In genomic region chr3:7423995-7424394, GRCh38 we compare ENCODE assay signal across 15 cellular contexts.
DNase-seq lines count a peak whose midpoint lies in the region; TF ChIP-seq lines count a peak whose summit lies in the region.
"Had no signal": no experiment of that assay in that cellular context is flagged by ENCODE, and none has a peak within 500 bp of the region (broad histone marks: within the 10 kb centered on the region; RNA-seq: fewer than 3 reads in every experiment).

No MANE protein-coding gene starts in this region.

- H3K4me1 ChIP-seq in endodermal cell (ENCODE audit: control insufficient read depth, insufficient read depth, low read length), result peaks cover 2% of the 10 kb centered on the region
- H3K4me1 ChIP-seq in neural progenitor cell, result peaks cover 10% of the 10 kb centered on the region
- no peaks in the 10 kb centered on the region for H3K4me1 ChIP-seq in mammary epithelial cell (ENCODE audit: insufficient read depth, low read length)
- H3K4me1 ChIP-seq: BLaER1 had no signal

- no peaks in the 10 kb centered on the region for H3K79me2 ChIP-seq in neural progenitor cell (ENCODE audit: low read depth)
- no peaks in the 10 kb centered on the region for H3K79me2 ChIP-seq in mammary epithelial cell (ENCODE audit: insufficient read depth, low read length)

- H3K9ac ChIP-seq in endodermal cell (ENCODE audit: extremely low read depth, low read length, poor library complexity, severe bottlenecking) (no peak overlapping the region), neural progenitor cell (no peak overlapping the region), mammary epithelial cell (ENCODE audit: insufficient read depth, low read length) (no peak overlapping the region)
- H3K9ac ChIP-seq: BLaER1 had no signal

- H4K20me1 ChIP-seq in neural progenitor cell (ENCODE audit: low read depth), result no peaks in the 10 kb centered on the region
- H4K20me1 ChIP-seq in mammary epithelial cell (ENCODE audit: insufficient read depth, low read length), result no peaks in the 10 kb centered on the region
- H4K20me1 ChIP-seq: BLaER1 had no signal

- H3K9me3 Mint-ChIP-seq in endodermal cell, result no peaks in the 10 kb centered on the region
- no peaks in the 10 kb centered on the region for H3K9me3 Mint-ChIP-seq in neural progenitor cell

- no peak overlapping the region for H3K4me2 ChIP-seq in neural progenitor cell
- no peak overlapping the region for H3K4me2 ChIP-seq in mammary epithelial cell (ENCODE audit: insufficient read depth, low read depth, low read length)
- H3K4me2 ChIP-seq: BLaER1 had no signal

- intact Hi-C loops in mammary epithelial cell (cut with micrococcal nuclease), result no loop called here

- H3F3A ChIP-seq in neural progenitor cell (ENCODE audit: low read depth), result no peaks in the 10 kb centered on the region

- in situ Hi-C loops in mammary epithelial cell (cut with MboI; ENCODE audit: low sequenced_read_pairs in 2 of 2), result no loop called here

- CTCF ChIA-PET in mammary epithelial cell (lab: Charles Lee; ENCODE audit: low non-redundant PET), result no interaction called here

- H3K36me3 Mint-ChIP-seq in endodermal cell (ENCODE audit: low read depth) (no peaks in the 10 kb centered on the region), neural progenitor cell (no peaks in the 10 kb centered on the region)
- H3K36me3 Mint-ChIP-seq: CD14-positive monocyte; CD4-positive, alpha-beta memory T cell had no signal

- H3K27ac ChIP-seq in endodermal cell (ENCODE audit: low read depth, low read length), result no peak overlapping the region
- H3K27ac ChIP-seq in neural progenitor cell, result no peak overlapping the region
- no peak overlapping the region for H3K27ac ChIP-seq in mammary epithelial cell (ENCODE audit: insufficient read depth, low read depth, low read length)
- H3K27ac ChIP-seq: BLaER1 had no signal

- H3K4me3 ChIP-seq in H7 (ENCODE audit: insufficient read depth, low read depth, low read length), result no peak overlapping the region
- no peak overlapping the region for H3K4me3 ChIP-seq in endodermal cell (ENCODE audit: low read length)
- no peak overlapping the region for H3K4me3 ChIP-seq in neural progenitor cell
- no peak overlapping the region for H3K4me3 ChIP-seq in mammary epithelial cell (replicated peaks in 1 of 3; ENCODE audit: insufficient read depth in 1 of 3, low read depth in 2 of 3, low read length in 3 of 3)
- H3K4me3 ChIP-seq: BLaER1 had no signal

- H3K36me3 ChIP-seq in H7 (replicated peaks; ENCODE audit: control insufficient read depth, insufficient read depth, low read length) (no peaks in the 10 kb centered on the region), endodermal cell (ENCODE audit: control insufficient read depth, insufficient read depth, low read length) (no peaks in the 10 kb centered on the region), neural progenitor cell (no peaks in the 10 kb centered on the region), mammary epithelial cell (ENCODE audit: insufficient read depth, low read length) (no peaks in the 10 kb centered on the region)
- H3K36me3 ChIP-seq: BLaER1 had no signal

- TF ChIP-seq CTCF in endodermal cell (conservative IDR thresholded peaks at IDR 0.05) (peak; percentile 35), neural progenitor cell (IDR thresholded peaks at IDR 0.05) (no peak), mammary epithelial cell (conservative IDR thresholded peaks at IDR 0.05 in 1 of 2, IDR thresholded peaks at IDR 0.05 in 1 of 2; ENCODE audit: extremely low read depth in 1 of 2, insufficient read depth in 1 of 2, low read depth in 1 of 2, low read length in 2 of 2) (no peak)

- DNase-seq in H7, result peak; percentile 3
- DNase-seq in endodermal cell, result peak; percentile 60
- peak; percentile 11 for DNase-seq in iPS-NIHi11 (ENCODE audit: low spot score)
- peak; percentile 10 for DNase-seq in neural progenitor cell (ENCODE audit: low spot score)
- DNase-seq in stimulated activated CD4-positive, alpha-beta T cell treated with anti-CD3 and anti-CD28 coated beads, Interleukin-2, amount 100 ng/mL, for 48 hours, result no peak
- no peak for DNase-seq in DMS53 (lab: John Stamatoyannopoulos, UW)
- no peak for DNase-seq in cerebellar cortex (ENCODE audit: low spot score)
- no peak for DNase-seq in mammary epithelial cell
- DNase-seq: 8988T; CD4-positive, alpha-beta memory T cell; DMS153; DMS79 treated with DMSO at 0.1 percent for 48 hours; GF-D8 had no signal

- H2AFZ ChIP-seq in neural progenitor cell (replicated peaks) (peak overlapping the region; percentile 5), mammary epithelial cell (ENCODE audit: low read depth, low read length) (no peak overlapping the region)

- H3K4me1 Mint-ChIP-seq in endodermal cell (peaks cover 25% of the 10 kb centered on the region), neural progenitor cell (no peaks in the 10 kb centered on the region)
- H3K4me1 Mint-ChIP-seq: CD14-positive monocyte; CD4-positive, alpha-beta memory T cell had no signal

- H3K4me3 Mint-ChIP-seq in endodermal cell, result no peak overlapping the region
- no peak overlapping the region for H3K4me3 Mint-ChIP-seq in neural progenitor cell
- H3K4me3 Mint-ChIP-seq: CD14-positive monocyte; CD4-positive, alpha-beta memory T cell had no signal

- no peaks in the 10 kb centered on the region for H3K27me3 Mint-ChIP-seq in endodermal cell (ENCODE audit: insufficient read depth)
- peaks cover 3% of the 10 kb centered on the region for H3K27me3 Mint-ChIP-seq in neural progenitor cell (ENCODE audit: insufficient read depth, low read depth)
- H3K27me3 Mint-ChIP-seq: CD4-positive, alpha-beta memory T cell had no signal

- BruUV-seq in mammary epithelial cell (replicated peaks; lab: Mats Ljungman, UMichigan), result no TSS peak

- H3K27me3 ChIP-seq in H7 (ENCODE audit: control insufficient read depth, insufficient read depth, low read length) (no peaks in the 10 kb centered on the region), endodermal cell (ENCODE audit: control insufficient read depth, insufficient read depth, low read length, poor library complexity, severe bottlenecking) (no peaks in the 10 kb centered on the region), neural progenitor cell (no peaks in the 10 kb centered on the region), mammary epithelial cell (ENCODE audit: insufficient read depth, low read length) (no peaks in the 10 kb centered on the region)
- H3K27me3 ChIP-seq: BLaER1 had no signal

- H3K27ac Mint-ChIP-seq in endodermal cell, result no peak overlapping the region
- no peak overlapping the region for H3K27ac Mint-ChIP-seq in neural progenitor cell
- H3K27ac Mint-ChIP-seq: CD14-positive monocyte; CD4-positive, alpha-beta memory T cell had no signal

- dilution Hi-C loops in mammary epithelial cell (cut with HindIII; ENCODE audit: low sequenced_read_pairs), result no loop called here

- H3K9me3 ChIP-seq in endodermal cell (ENCODE audit: control insufficient read depth, low read length) (no peaks in the 10 kb centered on the region), neural progenitor cell (ENCODE audit: low read depth) (no peaks in the 10 kb centered on the region), mammary epithelial cell (replicated peaks; ENCODE audit: insufficient read depth, low read length) (no peaks in the 10 kb centered on the region)
- H3K9me3 ChIP-seq: BLaER1 had no signal

- WGBS in endodermal cell (ENCODE audit: insufficient coverage in 1 of 2, insufficient read length in 1 of 2), 2 experiments, result 82% methylated on average over 4 of the region's 4 CpGs; no CpG with 5 or more reads in 1 of the 2 experiments
- WGBS in mammary epithelial cell (ENCODE audit: low coverage, missing lambda C conversion rate), result 48% methylated on average over 4 of the region's 4 CpGs

Comparison
In these comparisons a context has a peak if more than half of its experiments do, and no peak if none do; other contexts are left out.
1. DNase-seq: peak in H7 (single experiment), endodermal cell (single experiment), iPS-NIHi11 (single experiment) and neural progenitor cell (single experiment); none in stimulated activated CD4-positive, alpha-beta T cell treated with anti-CD3 and anti-CD28 coated beads, Interleukin-2, amount 100 ng/mL, for 48 hours (0 of 2), DMS53 (single experiment), cerebellar cortex (single experiment) and mammary epithelial cell (single experiment).